18 cellular contexts compared by ENCODE assay signal in genomic region chr2:39517622-39518021, GRCh38.
DNase-seq lines count a peak whose midpoint lies in the region; FAIRE-seq and TF ChIP-seq lines count a peak whose summit lies in the region.
"Had no signal": no experiment of that assay in that cellular context is flagged by ENCODE, and none has a peak within 500 bp of the region (broad histone marks: within the 10 kb centered on the region; RNA-seq: fewer than 3 reads in every experiment).

No MANE protein-coding gene starts in this region.

- intact Hi-C loops in esophagus squamous epithelium (cut with DNase I) (loop anchor here (10.0 kb wide), 1 partner anchor 123 kb away; no protein-coding TSS in a partner anchor), transverse colon (cut with DNase I; ENCODE audit: low total_unique reads) (loop anchor here (10.0 kb wide), 1 partner anchor 133 kb away; no protein-coding TSS in a partner anchor)

- TF ChIP-seq CTCF in esophagus squamous epithelium (IDR thresholded peaks at IDR 0.05) (no peak), transverse colon (IDR thresholded peaks at IDR 0.05) (no peak), D721Med (IDR thresholded peaks at IDR 0.05; ENCODE audit: insufficient read depth, missing control alignments) (no peak)

- H3K4me1 ChIP-seq in adipocyte (ENCODE audit: control insufficient read depth, insufficient read depth, low read length), result peaks cover 39% of the 10 kb centered on the region
- peaks cover 0 to 36% (median 20%) of the 10 kb centered on the region in 3 donors for H3K4me1 ChIP-seq in esophagus squamous epithelium
- peaks cover 0 to 39% of the 10 kb centered on the region in 2 donors for H3K4me1 ChIP-seq in muscle layer of duodenum (ENCODE audit: control insufficient read depth in 1 of 2, insufficient read depth in 2 of 2, low read length in 2 of 2)
- H3K4me1 ChIP-seq in transverse colon, result peaks cover 7 to 40% (median 19%) of the 10 kb centered on the region in 4 donors

- no peak for TF ChIP-seq EP300 in transverse colon (IDR thresholded peaks at IDR 0.05; ENCODE audit: low read depth)

- no peaks in the 10 kb centered on the region for H3K27me3 ChIP-seq in adipocyte (replicated peaks; ENCODE audit: control insufficient read depth, insufficient read depth, low read length)
- H3K27me3 ChIP-seq in esophagus squamous epithelium, result no peaks in the 10 kb centered on the region
- no peaks in the 10 kb centered on the region for H3K27me3 ChIP-seq in muscle layer of duodenum (ENCODE audit: low read depth, low read length)
- H3K27me3 ChIP-seq in transverse colon, result no peaks in the 10 kb centered on the region
- H3K27me3 ChIP-seq: testis had no signal

- in situ Hi-C loops in transverse colon (cut with MboI; ENCODE audit: low pct_ligation_motif_present in 1 of 4, low pct_unique_long_range_greater_than_20kb in 1 of 4, low sequenced_read_pairs in 3 of 4), result no loop called here

- H3K4me3 ChIP-seq in adipocyte (ENCODE audit: low read length) (peak overlapping the region; percentile 39), esophagus squamous epithelium (no peak overlapping the region), muscle layer of duodenum (ENCODE audit: low read depth in 1 of 2, low read length in 2 of 2) (no peak overlapping the region), transverse colon (no peak overlapping the region)
- H3K4me3 ChIP-seq: testis had no signal

- H3K9me3 ChIP-seq in adipocyte (ENCODE audit: control insufficient read depth, low read length), result peaks cover 13% of the 10 kb centered on the region
- peaks cover 0 to 13% (median 8%) of the 10 kb centered on the region in 3 donors for H3K9me3 ChIP-seq in esophagus squamous epithelium
- H3K9me3 ChIP-seq in muscle layer of duodenum (ENCODE audit: control insufficient read depth in 1 of 2, low read length in 2 of 2), result peaks cover 0 to 3% of the 10 kb centered on the region in 2 donors
- peaks cover 8% of the 10 kb centered on the region in 2 donors for H3K9me3 ChIP-seq in transverse colon
- H3K9me3 ChIP-seq: testis had no signal

- FAIRE-seq in D721Med (lab: Jason Lieb, UNC), result no peak

- H3K27ac ChIP-seq in esophagus squamous epithelium (peak overlapping the region in 3 of 4 donors; percentile 15 to 36 (median 28)), muscle layer of duodenum (ENCODE audit: low read length) (peak overlapping the region; percentile 0), transverse colon (peak overlapping the region; percentile 22 to 70 (median 68))

- 63 to 76% methylated on average over 2 of the region's 2 CpGs for WGBS in esophagus squamous epithelium, 2 donors
- 86 to 88% methylated on average over 2 of the region's 2 CpGs for WGBS in transverse colon (ENCODE audit: low coverage in 1 of 2), 2 donors

- DNase-seq in adipocyte (ENCODE audit: low read depth) (no peak), esophagus squamous epithelium (lab: John Stamatoyannopoulos, UW) (no peak), transverse colon (no peak), DMS 273 (lab: John Stamatoyannopoulos, UW; ENCODE audit: unreplicated experiment) (no peak), DMS 273 treated with DMSO at 0.1 percent for 48 hours (lab: John Stamatoyannopoulos, UW) (no peak), D721Med (ENCODE audit: insufficient read length, low spot score) (no peak)
- DNase-seq: activated CD4-positive, alpha-beta T cell treated with anti-CD3 and anti-CD28 coated beads for 4 hours; AML-193; effector CD4-positive, alpha-beta T cell; immature natural killer cell; Kasumi-1; NCI-H1105; NCI-H2081; nephron progenitor cell; RPMI8226; stimulated activated CD4-positive, alpha-beta T cell treated with anti-CD3 and anti-CD28 coated beads, Interleukin-12 subunit alpha, Interleukin-12 subunit beta, amount 100 ng/mL, for 4 hours; testis had no signal

- TF ChIP-seq POLR2A in esophagus squamous epithelium (IDR thresholded peaks at IDR 0.05) (no peak), transverse colon (IDR thresholded peaks at IDR 0.05) (no peak)

- H3K9ac ChIP-seq in adipocyte (ENCODE audit: low read length), result peak overlapping the region; percentile 13

- H3K36me3 ChIP-seq in adipocyte (ENCODE audit: control insufficient read depth, insufficient read depth, low read length, severe bottlenecking), result no peaks in the 10 kb centered on the region
- H3K36me3 ChIP-seq in esophagus squamous epithelium, result no peaks in the 10 kb centered on the region
- no peaks in the 10 kb centered on the region for H3K36me3 ChIP-seq in muscle layer of duodenum (ENCODE audit: control insufficient read depth in 1 of 2, insufficient read depth in 2 of 2, low read length in 2 of 2)
- no peaks in the 10 kb centered on the region for H3K36me3 ChIP-seq in transverse colon

Comparison
In these comparisons a context has a peak if more than half of its experiments do, and no peak if none do; other contexts are left out.
1. H3K27ac ChIP-seq: peak in every context shown above with its lines; median percentile 68 in transverse colon; 28 in esophagus squamous epithelium; 0 in muscle layer of duodenum.